ENCODE assay signal across 11 cellular contexts in genomic region chr21:45080639-45081414, GRCh38. TPM values are rescaled to one million over a fixed set of nuclear protein-coding genes. Genes with fewer than 3 reads are reported as not detected.
DNase-seq lines count a peak whose midpoint lies in the region; ATAC-seq and TF ChIP-seq lines count a peak whose summit lies in the region.
"Had no signal": no experiment of that assay in that cellular context is flagged by ENCODE, and none has a peak within 500 bp of the region (broad histone marks: within the 10 kb centered on the region; RNA-seq: fewer than 3 reads in every experiment).

No MANE protein-coding gene starts in this region.

- peaks cover 99% of the 10 kb centered on the region for H3K4me1 ChIP-seq in CD8-positive, alpha-beta memory T cell (ENCODE audit: insufficient read depth, low read length)

- peak overlapping the region; percentile 88 to 97 (median 92) for H3K27ac Mint-ChIP-seq in CD8-positive, alpha-beta memory T cell
- H3K27ac Mint-ChIP-seq in mesothelial cell of epicardium, result peak overlapping the region; percentile 49

- H3K27me3 ChIP-seq in CD8-positive, alpha-beta memory T cell (ENCODE audit: insufficient read depth, low read length, poor library complexity, severe bottlenecking), result no peaks in the 10 kb centered on the region

- H3K27me3 Mint-ChIP-seq in CD8-positive, alpha-beta memory T cell, result no peaks in the 10 kb centered on the region
- H3K27me3 Mint-ChIP-seq in mesothelial cell of epicardium (ENCODE audit: low read depth), result no peaks in the 10 kb centered on the region

- H3K4me3 Mint-ChIP-seq in CD8-positive, alpha-beta memory T cell, result peak overlapping the region in 6 of 7 donors; percentile 18 to 60 (median 55)
- no peak overlapping the region for H3K4me3 Mint-ChIP-seq in mesothelial cell of epicardium

- H3K9me3 ChIP-seq in CD8-positive, alpha-beta memory T cell (ENCODE audit: low read length), result no peaks in the 10 kb centered on the region
- H3K9me3 ChIP-seq: HAP-1, neutrophil had no signal

- DNase-seq in CD8-positive, alpha-beta memory T cell, result peak in 1 of 5 donors; percentile 11
- peak; percentile 60 for DNase-seq in SW480 (ENCODE audit: low spot score)
- DNase-seq in astrocyte of the spinal cord (ENCODE audit: low read depth, low spot score), result peak; percentile 48
- DNase-seq in mesothelial cell of epicardium (ENCODE audit: low spot score in 2 of 2, unreplicated experiment in 2 of 2), result peak in 1 of 2 experiments; percentile 20
- no peak for DNase-seq in globus pallidus (ENCODE audit: low spot score)
- no peak for DNase-seq in HT-29 (ENCODE audit: low spot score)
- DNase-seq in H4 (ENCODE audit: low spot score), result no peak
- DNase-seq: NCI-H1436 had no signal

- no peaks in the 10 kb centered on the region for H3K36me3 ChIP-seq in CD8-positive, alpha-beta memory T cell (ENCODE audit: insufficient read depth, low read length)
- H3K36me3 ChIP-seq: HAP-1, neutrophil had no signal

- CTCF ChIA-PET in CD8-positive, alpha-beta memory T cell (lab: Charles Lee), result interaction anchor here (0.6 to 1.7 kb wide), 3 partner anchors 47 to 485 kb away, joined by 3 to 5 read pairs (median 5); no protein-coding TSS in a partner anchor

- TF ChIP-seq CTCF in astrocyte of the spinal cord (IDR thresholded peaks at IDR 0.05; ENCODE audit: low read depth, low read length) (no peak), mesothelial cell of epicardium (IDR thresholded peaks at IDR 0.05; ENCODE audit: unreplicated experiment) (no peak)

- peak overlapping the region; percentile 1 for H3K4me3 ChIP-seq in CD8-positive, alpha-beta memory T cell (ENCODE audit: low read length)
- no peak overlapping the region for H3K4me3 ChIP-seq in astrocyte of the spinal cord (ENCODE audit: low read depth, low read length)
- H3K4me3 ChIP-seq: HAP-1 had no signal

- peaks cover 93 to 98% (median 95%) of the 10 kb centered on the region in 3 donors for H3K4me1 Mint-ChIP-seq in CD8-positive, alpha-beta memory T cell
- H3K4me1 Mint-ChIP-seq in mesothelial cell of epicardium, result peaks cover 31% of the 10 kb centered on the region

- no peak for ATAC-seq in HG03025 (IDR thresholded peaks at IDR 0.05; ENCODE audit: low FRiP score, unreplicated experiment)

- no peak overlapping the region for H3K27ac ChIP-seq in CD8-positive, alpha-beta memory T cell (ENCODE audit: low read depth, low read length)
- H3K27ac ChIP-seq: neutrophil had no signal

- H3K9me3 Mint-ChIP-seq in CD8-positive, alpha-beta memory T cell, result no peaks in the 10 kb centered on the region
- H3K9me3 Mint-ChIP-seq in mesothelial cell of epicardium, result no peaks in the 10 kb centered on the region

- H3K36me3 Mint-ChIP-seq in CD8-positive, alpha-beta memory T cell, result peaks cover 0 to 5% (median 3%) of the 10 kb centered on the region in 3 donors
- H3K36me3 Mint-ChIP-seq in mesothelial cell of epicardium, result peaks cover 1% of the 10 kb centered on the region

- POLR2A ChIA-PET in CD8-positive, alpha-beta memory T cell (lab: Charles Lee), result no interaction called here

- in situ Hi-C loops in astrocyte of the spinal cord (cut with HindIII; ENCODE audit: low sequenced_read_pairs), result no loop called here

RNA-seq across cellular contexts. Expression of gene ADARB1, which starts 6.4 kb away (rescaled TPM):
- 10 to 100 TPM; 28.9 to 29.5 TPM for total RNA-seq in CD8-positive, alpha-beta memory T cell
- 11.8 TPM for polyA plus RNA-seq in CD8-positive, alpha-beta memory T cell
- 22.7 to 27.9 TPM (median 26.5 TPM) in 3 replicates for total RNA-seq in mesothelial cell of epicardium
- 3.3 and 5.0 TPM in 2 replicates for total RNA-seq in HT-29 (2014; rRNA removed; shearing (Covaris generic))
- 5.5 and 10.2 TPM in 2 replicates for total RNA-seq in H4 (2014; rRNA removed; shearing (Covaris generic))

Comparison
In these comparisons a context has a peak if more than half of its experiments do, and no peak if none do; other contexts are left out.
1. DNase-seq: peak in SW480 (single experiment) and astrocyte of the spinal cord (single experiment); none in globus pallidus (single experiment), HT-29 (single experiment) and H4 (single experiment).